In the genomic region with DNA sequence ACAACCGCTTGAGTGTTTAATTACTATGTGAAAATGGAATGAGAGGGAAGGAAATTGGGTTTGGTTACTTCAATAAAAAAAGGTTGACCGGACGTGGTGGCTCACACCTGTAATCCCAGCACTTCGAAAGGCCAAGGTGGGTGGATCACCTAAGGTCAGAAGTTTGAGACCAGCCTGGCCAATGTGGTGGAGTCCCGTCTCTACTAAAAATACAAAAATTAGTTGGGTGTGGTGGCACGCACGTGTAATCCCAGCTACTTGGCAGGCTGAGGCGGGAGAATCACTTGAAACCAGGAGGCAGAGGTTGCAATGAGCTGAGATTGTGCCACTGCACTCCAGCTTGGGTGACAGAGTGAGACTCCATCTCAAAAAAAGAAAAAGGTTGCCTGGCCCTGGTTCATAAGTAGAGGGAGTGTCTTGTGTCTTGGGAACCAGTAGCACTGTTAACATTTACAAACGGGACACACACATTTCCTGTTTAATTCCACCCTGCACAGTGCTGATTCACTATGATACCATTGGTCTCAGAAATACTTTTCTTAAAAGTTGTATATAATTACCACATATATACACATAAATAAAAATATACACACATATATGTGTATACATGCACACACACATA, we compare ENCODE assay signal across 1 cellular context.
TF ChIP-seq lines count a peak whose summit lies in the region.

No MANE protein-coding gene starts in this region.

TF ChIP-seq in GM12878, 131 proteins besides CTCF, POLR2A, EP300 and RAD21:
- no peak for TF ChIP-seq TCF12 (IDR thresholded peaks at IDR 0.05; ENCODE audit: low read depth, low read length)
- TF ChIP-seq FOXK2 (IDR thresholded peaks at IDR 0.05): no peak
- no peak for TF ChIP-seq EGR1 (IDR thresholded peaks at IDR 0.05; ENCODE audit: borderline replicate concordance in 1 of 2, low read depth in 2 of 2, low read length in 2 of 2)
- TF ChIP-seq, protein P1, sequence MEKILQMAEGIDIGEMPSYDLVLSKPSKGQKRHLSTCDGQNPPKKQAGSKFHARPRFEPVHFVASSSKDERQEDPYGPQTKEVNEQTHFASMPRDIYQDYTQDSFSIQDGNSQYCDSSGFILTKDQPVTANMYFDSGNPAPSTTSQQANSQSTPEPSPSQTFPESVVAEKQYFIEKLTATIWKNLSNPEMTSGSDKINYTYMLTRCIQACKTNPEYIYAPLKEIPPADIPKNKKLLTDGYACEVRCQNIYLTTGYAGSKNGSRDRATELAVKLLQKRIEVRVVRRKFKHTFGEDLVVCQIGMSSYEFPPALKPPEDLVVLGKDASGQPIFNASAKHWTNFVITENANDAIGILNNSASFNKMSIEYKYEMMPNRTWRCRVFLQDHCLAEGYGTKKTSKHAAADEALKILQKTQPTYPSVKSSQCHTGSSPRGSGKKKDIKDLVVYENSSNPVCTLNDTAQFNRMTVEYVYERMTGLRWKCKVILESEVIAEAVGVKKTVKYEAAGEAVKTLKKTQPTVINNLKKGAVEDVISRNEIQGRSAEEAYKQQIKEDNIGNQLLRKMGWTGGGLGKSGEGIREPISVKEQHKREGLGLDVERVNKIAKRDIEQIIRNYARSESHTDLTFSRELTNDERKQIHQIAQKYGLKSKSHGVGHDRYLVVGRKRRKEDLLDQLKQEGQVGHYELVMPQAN (conservative IDR thresholded peaks at IDR 0.05): no peak
- TF ChIP-seq HDGF (IDR thresholded peaks at IDR 0.05): 0 out of 2 replicates have a peak, but pooled peaks have one; percentile 51
- TF ChIP-seq BHLHE40 (IDR thresholded peaks at IDR 0.05; ENCODE audit: borderline replicate concordance in 1 of 2, low read depth in 2 of 2, low read length in 1 of 2): peak; percentile 26 to 83; a peak in 3 of 4 replicates
- no peak for TF ChIP-seq ATF7 (IDR thresholded peaks at IDR 0.05; ENCODE audit: low read depth)
- 0 out of 2 replicates have a peak, but pooled peaks have one; percentile 29 for TF ChIP-seq NBN (IDR thresholded peaks at IDR 0.05)
- no peak for TF ChIP-seq STAT1 (conservative IDR thresholded peaks at IDR 0.05)
- TF ChIP-seq CBFB (IDR thresholded peaks at IDR 0.05; ENCODE audit: low read depth): no peak
- no peak for TF ChIP-seq IKZF2 (IDR thresholded peaks at IDR 0.05)
- TF ChIP-seq LARP7 (IDR thresholded peaks at IDR 0.05): no peak
- no peak for TF ChIP-seq ESRRA (IDR thresholded peaks at IDR 0.05; ENCODE audit: low read length)
- no peak for TF ChIP-seq JUND (IDR thresholded peaks at IDR 0.05; ENCODE audit: low read depth, low read length)
- TF ChIP-seq, protein P2, sequence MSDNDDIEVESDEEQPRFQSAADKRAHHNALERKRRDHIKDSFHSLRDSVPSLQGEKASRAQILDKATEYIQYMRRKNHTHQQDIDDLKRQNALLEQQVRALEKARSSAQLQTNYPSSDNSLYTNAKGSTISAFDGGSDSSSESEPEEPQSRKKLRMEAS (IDR thresholded peaks at IDR 0.05; ENCODE audit: low read depth, low read length): no peak
- TF ChIP-seq NR2F1 (conservative IDR thresholded peaks at IDR 0.05): peak; percentile 67
- TF ChIP-seq, protein P3, sequence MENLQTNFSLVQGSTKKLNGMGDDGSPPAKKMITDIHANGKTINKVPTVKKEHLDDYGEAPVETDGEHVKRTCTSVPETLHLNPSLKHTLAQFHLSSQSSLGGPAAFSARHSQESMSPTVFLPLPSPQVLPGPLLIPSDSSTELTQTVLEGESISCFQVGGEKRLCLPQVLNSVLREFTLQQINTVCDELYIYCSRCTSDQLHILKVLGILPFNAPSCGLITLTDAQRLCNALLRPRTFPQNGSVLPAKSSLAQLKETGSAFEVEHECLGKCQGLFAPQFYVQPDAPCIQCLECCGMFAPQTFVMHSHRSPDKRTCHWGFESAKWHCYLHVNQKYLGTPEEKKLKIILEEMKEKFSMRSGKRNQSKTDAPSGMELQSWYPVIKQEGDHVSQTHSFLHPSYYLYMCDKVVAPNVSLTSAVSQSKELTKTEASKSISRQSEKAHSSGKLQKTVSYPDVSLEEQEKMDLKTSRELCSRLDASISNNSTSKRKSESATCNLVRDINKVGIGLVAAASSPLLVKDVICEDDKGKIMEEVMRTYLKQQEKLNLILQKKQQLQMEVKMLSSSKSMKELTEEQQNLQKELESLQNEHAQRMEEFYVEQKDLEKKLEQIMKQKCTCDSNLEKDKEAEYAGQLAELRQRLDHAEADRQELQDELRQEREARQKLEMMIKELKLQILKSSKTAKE (IDR thresholded peaks at IDR 0.05; ENCODE audit: low read depth, poor library complexity, severe bottlenecking): no peak
- peak; percentile 37; the same call in 1 of the 2 replicates for TF ChIP-seq IKZF1 (conservative IDR thresholded peaks at IDR 0.05)
- TF ChIP-seq, protein P4, sequence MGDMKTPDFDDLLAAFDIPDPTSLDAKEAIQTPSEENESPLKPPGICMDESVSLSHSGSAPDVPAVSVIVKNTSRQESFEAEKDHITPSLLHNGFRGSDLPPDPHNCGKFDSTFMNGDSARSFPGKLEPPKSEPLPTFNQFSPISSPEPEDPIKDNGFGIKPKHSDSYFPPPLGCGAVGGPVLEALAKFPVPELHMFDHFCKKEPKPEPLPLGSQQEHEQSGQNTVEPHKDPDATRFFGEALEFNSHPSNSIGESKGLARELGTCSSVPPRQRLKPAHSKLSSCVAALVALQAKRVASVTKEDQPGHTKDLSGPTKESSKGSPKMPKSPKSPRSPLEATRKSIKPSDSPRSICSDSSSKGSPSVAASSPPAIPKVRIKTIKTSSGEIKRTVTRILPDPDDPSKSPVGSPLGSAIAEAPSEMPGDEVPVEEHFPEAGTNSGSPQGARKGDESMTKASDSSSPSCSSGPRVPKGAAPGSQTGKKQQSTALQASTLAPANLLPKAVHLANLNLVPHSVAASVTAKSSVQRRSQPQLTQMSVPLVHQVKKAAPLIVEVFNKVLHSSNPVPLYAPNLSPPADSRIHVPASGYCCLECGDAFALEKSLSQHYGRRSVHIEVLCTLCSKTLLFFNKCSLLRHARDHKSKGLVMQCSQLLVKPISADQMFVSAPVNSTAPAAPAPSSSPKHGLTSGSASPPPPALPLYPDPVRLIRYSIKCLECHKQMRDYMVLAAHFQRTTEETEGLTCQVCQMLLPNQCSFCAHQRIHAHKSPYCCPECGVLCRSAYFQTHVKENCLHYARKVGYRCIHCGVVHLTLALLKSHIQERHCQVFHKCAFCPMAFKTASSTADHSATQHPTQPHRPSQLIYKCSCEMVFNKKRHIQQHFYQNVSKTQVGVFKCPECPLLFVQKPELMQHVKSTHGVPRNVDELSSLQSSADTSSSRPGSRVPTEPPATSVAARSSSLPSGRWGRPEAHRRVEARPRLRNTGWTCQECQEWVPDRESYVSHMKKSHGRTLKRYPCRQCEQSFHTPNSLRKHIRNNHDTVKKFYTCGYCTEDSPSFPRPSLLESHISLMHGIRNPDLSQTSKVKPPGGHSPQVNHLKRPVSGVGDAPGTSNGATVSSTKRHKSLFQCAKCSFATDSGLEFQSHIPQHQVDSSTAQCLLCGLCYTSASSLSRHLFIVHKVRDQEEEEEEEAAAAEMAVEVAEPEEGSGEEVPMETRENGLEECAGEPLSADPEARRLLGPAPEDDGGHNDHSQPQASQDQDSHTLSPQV (IDR thresholded peaks at IDR 0.05): 0 out of 2 replicates have a peak, but pooled peaks have one; percentile 7
- no peak for TF ChIP-seq PML (IDR thresholded peaks at IDR 0.05; ENCODE audit: low read length)
- no peak for TF ChIP-seq SRF (IDR thresholded peaks at IDR 0.05; ENCODE audit: low read depth in 2 of 2, low read length in 2 of 2)
- TF ChIP-seq, protein P5, sequence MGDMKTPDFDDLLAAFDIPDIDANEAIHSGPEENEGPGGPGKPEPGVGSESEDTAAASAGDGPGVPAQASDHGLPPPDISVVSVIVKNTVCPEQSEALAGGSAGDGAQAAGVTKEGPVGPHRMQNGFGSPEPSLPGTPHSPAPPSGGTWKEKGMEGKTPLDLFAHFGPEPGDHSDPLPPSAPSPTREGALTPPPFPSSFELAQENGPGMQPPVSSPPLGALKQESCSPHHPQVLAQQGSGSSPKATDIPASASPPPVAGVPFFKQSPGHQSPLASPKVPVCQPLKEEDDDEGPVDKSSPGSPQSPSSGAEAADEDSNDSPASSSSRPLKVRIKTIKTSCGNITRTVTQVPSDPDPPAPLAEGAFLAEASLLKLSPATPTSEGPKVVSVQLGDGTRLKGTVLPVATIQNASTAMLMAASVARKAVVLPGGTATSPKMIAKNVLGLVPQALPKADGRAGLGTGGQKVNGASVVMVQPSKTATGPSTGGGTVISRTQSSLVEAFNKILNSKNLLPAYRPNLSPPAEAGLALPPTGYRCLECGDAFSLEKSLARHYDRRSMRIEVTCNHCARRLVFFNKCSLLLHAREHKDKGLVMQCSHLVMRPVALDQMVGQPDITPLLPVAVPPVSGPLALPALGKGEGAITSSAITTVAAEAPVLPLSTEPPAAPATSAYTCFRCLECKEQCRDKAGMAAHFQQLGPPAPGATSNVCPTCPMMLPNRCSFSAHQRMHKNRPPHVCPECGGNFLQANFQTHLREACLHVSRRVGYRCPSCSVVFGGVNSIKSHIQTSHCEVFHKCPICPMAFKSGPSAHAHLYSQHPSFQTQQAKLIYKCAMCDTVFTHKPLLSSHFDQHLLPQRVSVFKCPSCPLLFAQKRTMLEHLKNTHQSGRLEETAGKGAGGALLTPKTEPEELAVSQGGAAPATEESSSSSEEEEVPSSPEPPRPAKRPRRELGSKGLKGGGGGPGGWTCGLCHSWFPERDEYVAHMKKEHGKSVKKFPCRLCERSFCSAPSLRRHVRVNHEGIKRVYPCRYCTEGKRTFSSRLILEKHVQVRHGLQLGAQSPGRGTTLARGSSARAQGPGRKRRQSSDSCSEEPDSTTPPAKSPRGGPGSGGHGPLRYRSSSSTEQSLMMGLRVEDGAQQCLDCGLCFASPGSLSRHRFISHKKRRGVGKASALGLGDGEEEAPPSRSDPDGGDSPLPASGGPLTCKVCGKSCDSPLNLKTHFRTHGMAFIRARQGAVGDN (IDR thresholded peaks at IDR 0.05): peak; percentile 61; the same call in 1 of the 2 replicates
